Comparison of ENCODE assay signal across 4 cellular contexts in the genomic region with DNA sequence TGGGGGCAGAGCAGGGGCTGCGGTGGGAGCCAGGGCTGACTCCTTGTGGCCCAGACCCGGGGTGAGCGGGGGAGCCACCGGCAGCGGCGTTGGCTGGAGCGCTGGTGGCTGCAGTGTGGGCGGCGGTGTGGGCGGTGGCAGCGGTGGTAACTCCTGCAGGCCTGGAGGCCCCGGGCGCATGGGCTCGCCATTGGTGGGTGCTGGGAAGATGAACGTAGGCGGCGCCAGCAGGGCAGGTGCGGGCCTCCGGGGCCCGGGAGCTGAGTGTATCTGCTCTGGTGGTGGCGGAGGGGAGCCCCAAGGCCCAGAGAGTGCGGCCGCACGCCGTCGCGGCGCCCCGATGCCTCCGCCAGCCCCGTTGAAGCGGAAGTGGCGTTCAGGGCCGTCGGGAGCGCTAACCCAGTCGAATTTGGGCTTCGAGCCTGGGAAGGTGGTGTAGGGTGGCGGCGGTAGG.
TF ChIP-seq lines count a peak whose summit lies in the region.

No MANE protein-coding gene starts in this region.

TF ChIP-seq in SK-N-SH, 30 proteins besides CTCF, POLR2A, EP300 and RAD21:
- TF ChIP-seq SIN3A (IDR thresholded peaks at IDR 0.05; ENCODE audit: borderline replicate concordance, low read depth, low read length) (no peak), ELF1 (IDR thresholded peaks at IDR 0.05) (no peak), GABPA (IDR thresholded peaks at IDR 0.05; ENCODE audit: low read depth) (no peak), JUND (IDR thresholded peaks at IDR 0.05) (no peak), SMC3 (IDR thresholded peaks at IDR 0.05; ENCODE audit: low read depth, low read length) (no peak), FOXM1 (IDR thresholded peaks at IDR 0.05; ENCODE audit: low read depth) (no peak), CHD2 (IDR thresholded peaks at IDR 0.05; ENCODE audit: low read length, partially characterized antibody) (no peak), PBX3 (IDR thresholded peaks at IDR 0.05) (no peak), GATA2 (CRISPR knock-in tag; IDR thresholded peaks at IDR 0.05) (no peak), TCF12 (IDR thresholded peaks at IDR 0.05) (no peak), FOSL2 (IDR thresholded peaks at IDR 0.05; ENCODE audit: borderline replicate concordance, low read depth) (no peak), MXI1 (IDR thresholded peaks at IDR 0.05; ENCODE audit: low read depth, low read length) (no peak), NRF1 (IDR thresholded peaks at IDR 0.05; ENCODE audit: low read depth, low read length) (no peak)
- TF ChIP-seq, protein P1, sequence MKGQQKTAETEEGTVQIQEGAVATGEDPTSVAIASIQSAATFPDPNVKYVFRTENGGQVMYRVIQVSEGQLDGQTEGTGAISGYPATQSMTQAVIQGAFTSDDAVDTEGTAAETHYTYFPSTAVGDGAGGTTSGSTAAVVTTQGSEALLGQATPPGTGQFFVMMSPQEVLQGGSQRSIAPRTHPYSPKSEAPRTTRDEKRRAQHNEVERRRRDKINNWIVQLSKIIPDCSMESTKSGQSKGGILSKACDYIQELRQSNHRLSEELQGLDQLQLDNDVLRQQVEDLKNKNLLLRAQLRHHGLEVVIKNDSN (IDR thresholded peaks at IDR 0.05; ENCODE audit: borderline replicate concordance, low read depth): no peak

TF ChIP-seq in SK-N-SH treated with all-trans-retinoic acid at 6 μM for 48 hours, 23 proteins besides CTCF, POLR2A, EP300 and RAD21:
- TF ChIP-seq CSDC2 (CRISPR knock-in tag; IDR thresholded peaks at IDR 0.05) (no peak), PATZ1 (CRISPR knock-in tag; IDR thresholded peaks at IDR 0.05; ENCODE audit: borderline replicate concordance) (no peak), ZNF70 (CRISPR knock-in tag; IDR thresholded peaks at IDR 0.05) (no peak), RARB (CRISPR knock-in tag; IDR thresholded peaks at IDR 0.05) (no peak), GLIS3 (CRISPR knock-in tag; IDR thresholded peaks at IDR 0.05) (no peak), ZNF8 (CRISPR knock-in tag; IDR thresholded peaks at IDR 0.05) (no peak), ZFP30 (CRISPR knock-in tag; IDR thresholded peaks at IDR 0.05) (no peak), POU6F1 (CRISPR knock-in tag; IDR thresholded peaks at IDR 0.05; ENCODE audit: borderline replicate concordance, low read depth) (no peak)

TF ChIP-seq in GM12891, 5 proteins besides CTCF, POLR2A, EP300 and RAD21:
- TF ChIP-seq PAX5 (IDR thresholded peaks at IDR 0.05; ENCODE audit: insufficient read depth, low read length, severe bottlenecking) (no peak), SPI1 (IDR thresholded peaks at IDR 0.05; ENCODE audit: low read depth, low read length) (peak; percentile 32; the same call in 1 of the 2 replicates), POLR2AphosphoS5 (IDR thresholded peaks at IDR 0.05; ENCODE audit: low read depth, low read length) (no peak)
TF ChIP-seq in GM12891: peak in this region for 1.

TF ChIP-seq in GM12878, 131 proteins besides CTCF, POLR2A, EP300 and RAD21:
- no peak for TF ChIP-seq STAT3 (IDR thresholded peaks at IDR 0.05; ENCODE audit: low read depth, low read length)
- no peak for TF ChIP-seq SRF (IDR thresholded peaks at IDR 0.05; ENCODE audit: low read depth in 2 of 2, low read length in 2 of 2)
- TF ChIP-seq EED (IDR thresholded peaks at IDR 0.05; ENCODE audit: low read depth): no peak
- TF ChIP-seq, protein P2, sequence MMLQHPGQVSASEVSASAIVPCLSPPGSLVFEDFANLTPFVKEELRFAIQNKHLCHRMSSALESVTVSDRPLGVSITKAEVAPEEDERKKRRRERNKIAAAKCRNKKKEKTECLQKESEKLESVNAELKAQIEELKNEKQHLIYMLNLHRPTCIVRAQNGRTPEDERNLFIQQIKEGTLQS (IDR thresholded peaks at IDR 0.05; ENCODE audit: borderline replicate concordance, extremely low read depth, low read depth, low read length): no peak
- TF ChIP-seq RUNX3 (IDR thresholded peaks at IDR 0.05; ENCODE audit: low read length): no peak
- no peak for TF ChIP-seq IKZF2 (IDR thresholded peaks at IDR 0.05)
- TF ChIP-seq, protein P3, sequence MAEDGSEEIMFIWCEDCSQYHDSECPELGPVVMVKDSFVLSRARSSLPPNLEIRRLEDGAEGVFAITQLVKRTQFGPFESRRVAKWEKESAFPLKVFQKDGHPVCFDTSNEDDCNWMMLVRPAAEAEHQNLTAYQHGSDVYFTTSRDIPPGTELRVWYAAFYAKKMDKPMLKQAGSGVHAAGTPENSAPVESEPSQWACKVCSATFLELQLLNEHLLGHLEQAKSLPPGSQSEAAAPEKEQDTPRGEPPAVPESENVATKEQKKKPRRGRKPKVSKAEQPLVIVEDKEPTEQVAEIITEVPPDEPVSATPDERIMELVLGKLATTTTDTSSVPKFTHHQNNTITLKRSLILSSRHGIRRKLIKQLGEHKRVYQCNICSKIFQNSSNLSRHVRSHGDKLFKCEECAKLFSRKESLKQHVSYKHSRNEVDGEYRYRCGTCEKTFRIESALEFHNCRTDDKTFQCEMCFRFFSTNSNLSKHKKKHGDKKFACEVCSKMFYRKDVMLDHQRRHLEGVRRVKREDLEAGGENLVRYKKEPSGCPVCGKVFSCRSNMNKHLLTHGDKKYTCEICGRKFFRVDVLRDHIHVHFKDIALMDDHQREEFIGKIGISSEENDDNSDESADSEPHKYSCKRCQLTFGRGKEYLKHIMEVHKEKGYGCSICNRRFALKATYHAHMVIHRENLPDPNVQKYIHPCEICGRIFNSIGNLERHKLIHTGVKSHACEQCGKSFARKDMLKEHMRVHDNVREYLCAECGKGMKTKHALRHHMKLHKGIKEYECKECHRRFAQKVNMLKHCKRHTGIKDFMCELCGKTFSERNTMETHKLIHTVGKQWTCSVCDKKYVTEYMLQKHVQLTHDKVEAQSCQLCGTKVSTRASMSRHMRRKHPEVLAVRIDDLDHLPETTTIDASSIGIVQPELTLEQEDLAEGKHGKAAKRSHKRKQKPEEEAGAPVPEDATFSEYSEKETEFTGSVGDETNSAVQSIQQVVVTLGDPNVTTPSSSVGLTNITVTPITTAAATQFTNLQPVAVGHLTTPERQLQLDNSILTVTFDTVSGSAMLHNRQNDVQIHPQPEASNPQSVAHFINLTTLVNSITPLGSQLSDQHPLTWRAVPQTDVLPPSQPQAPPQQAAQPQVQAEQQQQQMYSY (CRISPR knock-in tag; IDR thresholded peaks at IDR 0.05): no peak
- no peak for TF ChIP-seq ASH2L (IDR thresholded peaks at IDR 0.05; ENCODE audit: borderline replicate concordance, low read depth)
- TF ChIP-seq JUND (IDR thresholded peaks at IDR 0.05; ENCODE audit: low read depth, low read length): no peak
- TF ChIP-seq ZNF217 (IDR thresholded peaks at IDR 0.05): no peak
- no peak for TF ChIP-seq YY1 (IDR thresholded peaks at IDR 0.05; ENCODE audit: low read depth, low read length)
- TF ChIP-seq NFYA (IDR thresholded peaks at IDR 0.05; ENCODE audit: borderline replicate concordance, low read depth, low read length): no peak
- TF ChIP-seq E4F1 (IDR thresholded peaks at IDR 0.05; ENCODE audit: borderline replicate concordance, partially characterized antibody): no peak
- TF ChIP-seq ZZZ3 (IDR thresholded peaks at IDR 0.05; ENCODE audit: control insufficient read depth, insufficient read length, low read depth): no peak
- no peak for TF ChIP-seq PAX5 (IDR thresholded peaks at IDR 0.05; ENCODE audit: borderline replicate concordance, low read depth, low read length)
- TF ChIP-seq ELK1 (IDR thresholded peaks at IDR 0.05; ENCODE audit: low read depth, low read length): no peak
- TF ChIP-seq, protein P1 (IDR thresholded peaks at IDR 0.05; ENCODE audit: borderline replicate concordance, extremely low read length, insufficient read depth, low read depth, low read length): no peak
- no peak for TF ChIP-seq RELA (IDR thresholded peaks at IDR 0.05; ENCODE audit: borderline replicate concordance, partially characterized antibody)
- no peak for TF ChIP-seq SMC3 (IDR thresholded peaks at IDR 0.05; ENCODE audit: borderline replicate concordance, low read length)
